Comparison of ENCODE assay signal across 13 cellular contexts in the genomic region with DNA sequence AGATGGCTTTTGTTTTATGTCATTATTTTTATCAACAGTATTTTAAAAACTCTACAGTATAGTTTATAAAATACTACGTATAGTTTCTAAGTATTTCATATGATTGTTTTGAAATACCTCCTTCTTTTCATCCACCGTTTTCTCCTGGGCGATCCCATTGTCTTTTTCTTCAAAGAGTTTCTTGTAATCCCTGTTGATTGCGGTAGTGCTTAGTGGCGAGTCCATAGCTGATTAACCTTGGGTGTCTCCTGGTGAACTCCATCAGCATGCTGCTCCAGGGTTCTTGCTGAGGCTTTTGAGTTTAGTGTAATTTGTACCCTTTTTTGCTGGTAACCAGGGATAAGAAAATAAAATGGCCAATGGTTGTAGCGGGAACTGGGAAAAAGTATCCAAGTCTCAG. TPM values are rescaled to one million over a fixed set of nuclear protein-coding genes. Genes with fewer than 3 reads are reported as not detected.
DNase-seq lines count a peak whose midpoint lies in the region; ATAC-seq, FAIRE-seq and TF ChIP-seq lines count a peak whose summit lies in the region.
"Had no signal": no experiment of that assay in that cellular context is flagged by ENCODE, and none has a peak within 500 bp of the region (broad histone marks: within the 10 kb centered on the region; RNA-seq: fewer than 3 reads in every experiment).

No MANE protein-coding gene starts in this region.

- H2AK5ac ChIP-seq in H1 (ENCODE audit: low read depth, low read length): no peak overlapping the region

- H3K4me3 ChIP-seq in DND-41 (ENCODE audit: low read depth in 1 of 2, low read length in 2 of 2) (no peak overlapping the region), Loucy (ENCODE audit: low read length, poor library complexity, severe bottlenecking) (peak overlapping the region; percentile 84), H1 (ENCODE audit: extremely low read depth in 1 of 4, insufficient read depth in 2 of 4, low read depth in 3 of 4, low read length in 4 of 4) (no peak overlapping the region), neuron (ENCODE audit: low read length) (peak overlapping the region; percentile 91)
- H3K4me3 ChIP-seq: colonic mucosa, gastrocnemius medialis, thyroid gland had no signal

- no peak for TF ChIP-seq RAD21 in H1 (IDR thresholded peaks at IDR 0.05 in 1 of 2, conservative IDR thresholded peaks at IDR 0.05 in 1 of 2; ENCODE audit: low read depth in 2 of 2, low read length in 2 of 2)

- H3K9ac ChIP-seq in DND-41 (ENCODE audit: low read depth, low read length) (no peak overlapping the region), Loucy (ENCODE audit: low read depth, low read length, poor library complexity, severe bottlenecking) (peak overlapping the region; percentile 74), H1 (replicated peaks in 1 of 4; ENCODE audit: extremely low read depth in 1 of 4, low read depth in 3 of 4, low read length in 3 of 4) (no peak overlapping the region)

- no peak overlapping the region for H2BK12ac ChIP-seq in H1 (ENCODE audit: low read depth, low read length)

- peaks cover 59% of the 10 kb centered on the region for H4K20me1 ChIP-seq in DND-41 (ENCODE audit: insufficient read depth, low read length)
- H4K20me1 ChIP-seq in Loucy (ENCODE audit: insufficient read depth, low read length, poor library complexity, severe bottlenecking): peaks cover 79% of the 10 kb centered on the region
- peaks cover 7 to 12% of the 10 kb centered on the region in 2 experiments for H4K20me1 ChIP-seq in H1 (replicated peaks in 1 of 2; ENCODE audit: control insufficient read depth in 1 of 2, insufficient read depth in 2 of 2, low read length in 2 of 2)

- H2BK5ac ChIP-seq in H1 (ENCODE audit: low read depth, low read length): no peak overlapping the region

- H3K4me1 ChIP-seq in DND-41 (ENCODE audit: insufficient read depth, low read length): peaks cover 32% of the 10 kb centered on the region
- H3K4me1 ChIP-seq in Loucy (ENCODE audit: insufficient read depth, low read length, poor library complexity, severe bottlenecking): peaks cover 59% of the 10 kb centered on the region
- H3K4me1 ChIP-seq in H1 (replicated peaks in 1 of 4; ENCODE audit: control insufficient read depth in 3 of 4, insufficient read depth in 4 of 4, low read length in 3 of 4): peaks cover 2 to 5% (median 3%) of the 10 kb centered on the region in 4 experiments; a peak in 3 of 7 replicates
- H3K4me1 ChIP-seq in neuron (ENCODE audit: insufficient read depth, low read length): peaks cover 52% of the 10 kb centered on the region

- no peak for DNase-seq in DND-41
- DNase-seq in H1 (ENCODE audit: low read depth in 1 of 2, low spot score in 2 of 2): no peak
- DNase-seq in stimulated activated CD4-positive, alpha-beta T cell treated with anti-CD3 and anti-CD28 coated beads, Interleukin-2, amount 100 ng/mL, for 24 hours: no peak
- DNase-seq in NCI-H1048 (lab: John Stamatoyannopoulos, UW): no peak
- DNase-seq: activated effector memory CD4-positive, alpha-beta T cell treated with anti-CD3 and anti-CD28 coated beads, Interleukin-2, amount 50 U/mL, for 16 hours; colonic mucosa; DMS153; gastrocnemius medialis; SW 1271; thyroid gland had no signal

- H2BK20ac ChIP-seq in H1 (ENCODE audit: low read length): no peak overlapping the region

- H3K23ac ChIP-seq in H1 (ENCODE audit: insufficient read length): no peak overlapping the region

- no peaks in the 10 kb centered on the region for H3K9me3 ChIP-seq in DND-41 (ENCODE audit: insufficient read depth, low read length, severe bottlenecking)
- H3K9me3 ChIP-seq in Loucy (ENCODE audit: insufficient read depth, low read depth, low read length): no peaks in the 10 kb centered on the region
- H3K9me3 ChIP-seq in H1 (ENCODE audit: insufficient read depth in 2 of 2, low read depth in 1 of 2, low read length in 1 of 2): no peaks in the 10 kb centered on the region
- no peaks in the 10 kb centered on the region for H3K9me3 ChIP-seq in neuron (ENCODE audit: low read length)
- H3K9me3 ChIP-seq: colonic mucosa, gastrocnemius medialis, thyroid gland had no signal

- no peak overlapping the region for H4K5ac ChIP-seq in H1 (ENCODE audit: insufficient read length, low read depth, low read length)

- H2BK15ac ChIP-seq in H1 (ENCODE audit: low read length): no peak overlapping the region

- no peaks in the 10 kb centered on the region; the same call in 1 of the 2 replicates for H3K79me1 ChIP-seq in H1 (ENCODE audit: low read depth, low read length)

- H3K23me2 ChIP-seq in H1 (ENCODE audit: low read depth, low read length): peaks cover 8% of the 10 kb centered on the region; the same call in 1 of the 2 replicates

- H3K4me2 ChIP-seq in DND-41 (ENCODE audit: insufficient read depth, low read length): peak overlapping the region; percentile 24; the same call in 1 of the 2 replicates
- peak overlapping the region; percentile 84 for H3K4me2 ChIP-seq in Loucy (ENCODE audit: low read depth, low read length, poor library complexity, severe bottlenecking)
- no peak overlapping the region for H3K4me2 ChIP-seq in H1 (ENCODE audit: insufficient read depth in 1 of 2, low read depth in 2 of 2, low read length in 2 of 2)

- no peak for TF ChIP-seq EP300 in H1 (IDR thresholded peaks at IDR 0.05; ENCODE audit: borderline replicate concordance in 1 of 2, low read depth in 2 of 2, low read length in 2 of 2)

- no peak for TF ChIP-seq CTCF in DND-41 (IDR thresholded peaks at IDR 0.05; ENCODE audit: borderline replicate concordance, extremely low read depth, low read length, poor library complexity, severe bottlenecking)
- TF ChIP-seq CTCF in Loucy (conservative IDR thresholded peaks at IDR 0.05; ENCODE audit: low read length): no peak
- no peak for TF ChIP-seq CTCF in H1 (IDR thresholded peaks at IDR 0.05; ENCODE audit: control extremely low read depth in 1 of 3, insufficient read depth in 1 of 3, low read depth in 1 of 3, low read length in 3 of 3)

- no peak overlapping the region for H3K4ac ChIP-seq in H1 (replicated peaks; ENCODE audit: insufficient read length, low read depth, low read length)

- POLR2A ChIA-PET in H1 (lab: Charles Lee; ENCODE audit: partially characterized antibody): interaction anchor here (1.1 to 1.3 kb wide), 2 partner anchors 16 to 174 kb away, joined by 3 read pairs; no protein-coding TSS in a partner anchor

- no peak overlapping the region for H2BK120ac ChIP-seq in H1 (replicated peaks; ENCODE audit: low read depth, low read length)

- peaks cover 86% of the 10 kb centered on the region for H3K79me2 ChIP-seq in DND-41 (ENCODE audit: insufficient read depth, low read length)
- H3K79me2 ChIP-seq in Loucy (ENCODE audit: insufficient read depth, low read length): peaks cover 84% of the 10 kb centered on the region
- peaks cover 9 to 79% of the 10 kb centered on the region in 2 experiments; a peak in 3 of 4 replicates for H3K79me2 ChIP-seq in H1 (ENCODE audit: control insufficient read depth in 1 of 2, insufficient read depth in 2 of 2, low read length in 2 of 2)

- no peak for ATAC-seq in DND-41 (ENCODE audit: insufficient read depth, low read depth)
- no peak for ATAC-seq in GM21737 (IDR thresholded peaks at IDR 0.05; ENCODE audit: unreplicated experiment)
- ATAC-seq: gastrocnemius medialis had no signal

- no peak overlapping the region for H3K56ac ChIP-seq in H1 (replicated peaks; ENCODE audit: insufficient read length, low read depth, low read length)

- no peak overlapping the region for H4K91ac ChIP-seq in H1 (replicated peaks; ENCODE audit: insufficient read length, low read length)

- no peak overlapping the region for H3K14ac ChIP-seq in H1 (ENCODE audit: insufficient read length)

- H2AFZ ChIP-seq in DND-41 (ENCODE audit: low read depth, low read length) (no peak overlapping the region), Loucy (ENCODE audit: low read length) (no peak overlapping the region), H1 (ENCODE audit: low read length) (no peak overlapping the region), neuron (ENCODE audit: low read depth, low read length) (no peak overlapping the region)

- H3K27me3 ChIP-seq in DND-41 (ENCODE audit: insufficient read depth, low read length, poor library complexity): no peaks in the 10 kb centered on the region
- H3K27me3 ChIP-seq in Loucy (ENCODE audit: insufficient read depth, low read length, poor library complexity, severe bottlenecking): no peaks in the 10 kb centered on the region
- no peaks in the 10 kb centered on the region for H3K27me3 ChIP-seq in H1 (replicated peaks in 1 of 4; ENCODE audit: control insufficient read depth in 3 of 4, extremely low read depth in 1 of 4, insufficient read depth in 3 of 4, low read length in 3 of 4)
- H3K27me3 ChIP-seq in neuron (ENCODE audit: insufficient read depth, low read length): no peaks in the 10 kb centered on the region
- H3K27me3 ChIP-seq: colonic mucosa, gastrocnemius medialis, thyroid gland had no signal

- no peak for TF ChIP-seq POLR2A in H1 (IDR thresholded peaks at IDR 0.05; ENCODE audit: control extremely low read depth in 1 of 2, low read depth in 2 of 2, low read length in 2 of 2)

- no peak overlapping the region for H4K8ac ChIP-seq in H1 (ENCODE audit: extremely low read depth, insufficient read depth, low read length)

- WGBS in H1 (ENCODE audit: extremely low coverage in 1 of 2, insufficient coverage in 1 of 2, insufficient read length in 1 of 2, insufficient replicate concordance in 2 of 2, low coverage in 1 of 2, low lambda C conversion rate in 2 of 2, missing lambda C conversion rate in 1 of 2), 2 experiments: 50% methylated on average over 6 of the region's 6 CpGs; no CpG with 5 or more reads in 1 of the 2 experiments

- no peak overlapping the region for H3K18ac ChIP-seq in H1 (ENCODE audit: extremely low read depth, low read length)

- H3F3A ChIP-seq in Loucy (ENCODE audit: low read depth): no peaks in the 10 kb centered on the region

- H3K36me3 ChIP-seq in DND-41 (ENCODE audit: insufficient read depth, low read length): no peaks in the 10 kb centered on the region
- no peaks in the 10 kb centered on the region for H3K36me3 ChIP-seq in Loucy (ENCODE audit: insufficient read depth, low read length)
- peaks cover 0 to 3% (median 0%) of the 10 kb centered on the region in 4 experiments; a peak in 3 of 8 replicates for H3K36me3 ChIP-seq in H1 (ENCODE audit: control insufficient read depth in 2 of 4, insufficient read depth in 4 of 4, low read length in 3 of 4)
- H3K36me3 ChIP-seq in neuron (ENCODE audit: insufficient read depth, low read length): peaks cover 3% of the 10 kb centered on the region
- H3K36me3 ChIP-seq: colonic mucosa, gastrocnemius medialis, thyroid gland had no signal

- H3K9me2 ChIP-seq in Loucy (replicated peaks; ENCODE audit: low read depth, low read length): no peaks in the 10 kb centered on the region

- H3K27ac ChIP-seq in DND-41 (ENCODE audit: low read length) (no peak overlapping the region), H1 (ENCODE audit: low read depth, low read length) (no peak overlapping the region)
- H3K27ac ChIP-seq: colonic mucosa, gastrocnemius medialis, thyroid gland had no signal

- CTCF ChIA-PET in H1 (lab: Charles Lee; ENCODE audit: partially characterized antibody): no interaction called here

- no peak for FAIRE-seq in H1 (lab: Jason Lieb, UNC)

RNA-seq across cellular contexts. Expression of a gene that starts 3.6 kb away (rescaled TPM):
- total RNA-seq in H1 (2021; fragmentation: NEBNext Ultra II Directional; extraction: Animal tissue kit (Norgen Biotek cat#: 25700)): 30.8 and 33.5 TPM in 2 replicates
- 29.1 and 34.5 TPM in 2 replicates for polyA plus RNA-seq in H1 (2011; rRNA removed)
- polyA plus RNA-seq in H1 (2011; cell fraction: cytosol; rRNA removed): 22.2 TPM
- polyA plus RNA-seq in H1 (2011; cell fraction: nucleus; rRNA removed): 35.8 TPM
- 21.1 to 31.2 TPM (median 29.7 TPM) in 4 replicates for polyA plus RNA-seq in H1 (2012, experiment 1 of 2)
- polyA plus RNA-seq in H1 (2012, experiment 2 of 2): 5.8 TPM
- 36.5 TPM for polyA plus RNA-seq in H1 (2013, experiment 1 of 2)
- polyA plus RNA-seq in H1 (2013, experiment 2 of 2): 40.3 TPM
- polyA minus RNA-seq in H1 (2011; rRNA and poly(A)+ RNA removed): 104 and 146 TPM in 2 replicates
- polyA minus RNA-seq in H1 (2011; cell fraction: cytosol; rRNA and poly(A)+ RNA removed): 39.8 TPM
- 103 TPM for polyA minus RNA-seq in H1 (2011; cell fraction: nucleus; rRNA and poly(A)+ RNA removed)

Comparison
In these comparisons a context has a peak if more than half of its experiments do, and no peak if none do; other contexts are left out.
1. H3K4me2 ChIP-seq: peak in DND-41 (single experiment) and Loucy (single experiment); none in H1 (0 of 2).
2. H3K4me3 ChIP-seq: peak in Loucy (single experiment) and neuron (single experiment); none in DND-41 (0 of 2) and H1 (0 of 4).